Comparison of ENCODE assay signal across 1 cellular context in genomic region chr1:25933479-25934365, GRCh38.
TF ChIP-seq lines count a peak whose summit lies in the region.

No MANE protein-coding gene starts in this region.

TF ChIP-seq in HepG2, 621 proteins besides CTCF, POLR2A, EP300 and RAD21 (continued from another document):
- TF ChIP-seq THAP8 (CRISPR knock-in tag; IDR thresholded peaks at IDR 0.05; ENCODE audit: borderline replicate concordance) (no peak), TEAD3 (CRISPR knock-in tag; optimal IDR thresholded peaks at IDR 0.05; ENCODE audit: borderline replicate concordance) (no peak), ZNF691 (CRISPR knock-in tag; IDR thresholded peaks at IDR 0.05; ENCODE audit: borderline replicate concordance, low read depth) (no peak)
TF ChIP-seq in HepG2: peak in this region for 1.
